28 cellular contexts compared by ENCODE assay signal in genomic region chr7:35860664-35861063, GRCh38. TPM values are rescaled to one million over a fixed set of nuclear protein-coding genes. Genes with fewer than 3 reads are reported as not detected.
DNase-seq lines count a peak whose midpoint lies in the region; ATAC-seq, FAIRE-seq and TF ChIP-seq lines count a peak whose summit lies in the region.
"Had no signal": no experiment of that assay in that cellular context is flagged by ENCODE, and none has a peak within 500 bp of the region (broad histone marks: within the 10 kb centered on the region; RNA-seq: fewer than 3 reads in every experiment).

No MANE protein-coding gene starts in this region.

- no peak for DNase-seq in activated naive CD8-positive, alpha-beta T cell treated with anti-CD3 and anti-CD28 coated beads for 36 hours
- DNase-seq in naive thymus-derived CD4-positive, alpha-beta T cell, result no peak
- DNase-seq in RCC 7860 (ENCODE audit: low spot score), result no peak
- no peak for DNase-seq in H4 (ENCODE audit: low spot score)
- DNase-seq in putamen (ENCODE audit: low spot score), result no peak
- DNase-seq: AML-193; C1 segment of cervical spinal cord; CD8-positive, alpha-beta memory T cell; DMS 273 treated with DMSO at 0.1 percent for 48 hours; DMS79; EL; GDM1; GOT3; NCI-H1048; NCI-H1417; NCI-H1694; NCI-H2029 treated with DMSO at 0.1 percent for 48 hours; NCI-H2227 treated with DMSO at 0.1 percent for 48 hours; NCI-H526 treated with DMSO at 0.1 percent for 48 hours; SHP77 had no signal

- no peak for ATAC-seq in naive thymus-derived CD4-positive, alpha-beta T cell
- ATAC-seq: A549, HCT116 had no signal

- peaks cover 54% of the 10 kb centered on the region for H3K4me1 Mint-ChIP-seq in activated naive CD8-positive, alpha-beta T cell (ENCODE audit: low read depth)
- peaks cover 40% of the 10 kb centered on the region for H3K4me1 Mint-ChIP-seq in activated naive CD8-positive, alpha-beta T cell treated with anti-CD3 and anti-CD28 coated beads for 36 hours
- H3K4me1 Mint-ChIP-seq in naive thymus-derived CD4-positive, alpha-beta T cell, result peaks cover 23 to 79% (median 63%) of the 10 kb centered on the region in 7 donors

- no peaks in the 10 kb centered on the region for H3K27me3 Mint-ChIP-seq in activated naive CD8-positive, alpha-beta T cell
- no peaks in the 10 kb centered on the region for H3K27me3 Mint-ChIP-seq in activated naive CD8-positive, alpha-beta T cell treated with anti-CD3 and anti-CD28 coated beads for 36 hours
- no peaks in the 10 kb centered on the region for H3K27me3 Mint-ChIP-seq in naive thymus-derived CD4-positive, alpha-beta T cell
- H3K27me3 Mint-ChIP-seq: CD8-positive, alpha-beta memory T cell; IgD-negative memory B cell had no signal

- peaks cover 3% of the 10 kb centered on the region for H3K9me3 Mint-ChIP-seq in activated naive CD8-positive, alpha-beta T cell (ENCODE audit: low read depth)
- no peaks in the 10 kb centered on the region for H3K9me3 Mint-ChIP-seq in activated naive CD8-positive, alpha-beta T cell treated with anti-CD3 and anti-CD28 coated beads for 36 hours
- peaks cover 0 to 4% (median 0%) of the 10 kb centered on the region in 11 donors for H3K9me3 Mint-ChIP-seq in naive thymus-derived CD4-positive, alpha-beta T cell
- H3K9me3 Mint-ChIP-seq: CD8-positive, alpha-beta memory T cell had no signal

- POLR2A ChIA-PET in HEK293 (lab: Yijun Ruan, JAX), result no interaction called here
- POLR2A ChIA-PET in naive thymus-derived CD4-positive, alpha-beta T cell (lab: Charles Lee), result no interaction called here

- H3K27ac ChIP-seq in HEK293 (ENCODE audit: extremely low read depth, low read depth, low read length), result no peak overlapping the region
- H3K27ac ChIP-seq in naive thymus-derived CD4-positive, alpha-beta T cell (ENCODE audit: low read depth, low read length), result no peak overlapping the region
- H3K27ac ChIP-seq: A549, HL-60, RWPE1 had no signal

- peak overlapping the region; percentile 42 for H3K27ac Mint-ChIP-seq in activated naive CD8-positive, alpha-beta T cell
- H3K27ac Mint-ChIP-seq in activated naive CD8-positive, alpha-beta T cell treated with anti-CD3 and anti-CD28 coated beads for 36 hours, result no peak overlapping the region
- peak overlapping the region in 7 of 9 donors; percentile 10 to 75 (median 42) for H3K27ac Mint-ChIP-seq in naive thymus-derived CD4-positive, alpha-beta T cell

- H3K36me3 Mint-ChIP-seq in activated naive CD8-positive, alpha-beta T cell, result peaks cover 12% of the 10 kb centered on the region
- H3K36me3 Mint-ChIP-seq in activated naive CD8-positive, alpha-beta T cell treated with anti-CD3 and anti-CD28 coated beads for 36 hours, result peaks cover 32% of the 10 kb centered on the region
- H3K36me3 Mint-ChIP-seq in naive thymus-derived CD4-positive, alpha-beta T cell, result peaks cover 5 to 39% (median 25%) of the 10 kb centered on the region in 5 donors

- FAIRE-seq in RCC 7860 (lab: Jason Lieb, UNC), result no peak
- FAIRE-seq: A549, GM12878 had no signal

- no peak overlapping the region for H3K4me3 Mint-ChIP-seq in activated naive CD8-positive, alpha-beta T cell
- H3K4me3 Mint-ChIP-seq in activated naive CD8-positive, alpha-beta T cell treated with anti-CD3 and anti-CD28 coated beads for 36 hours, result no peak overlapping the region
- H3K4me3 Mint-ChIP-seq in naive thymus-derived CD4-positive, alpha-beta T cell, result peak overlapping the region in 1 of 10 donors; percentile 22
- H3K4me3 Mint-ChIP-seq: IgD-negative memory B cell had no signal

- H3K27me3 ChIP-seq in naive thymus-derived CD4-positive, alpha-beta T cell (ENCODE audit: control insufficient read depth in 2 of 2, insufficient read depth in 2 of 2, low read length in 2 of 2), result no peaks in the 10 kb centered on the region

- H3K4me1 ChIP-seq in HEK293 (ENCODE audit: control insufficient read depth, insufficient read depth, low read length), result no peaks in the 10 kb centered on the region; the same call in 1 of the 2 replicates
- H3K4me1 ChIP-seq in naive thymus-derived CD4-positive, alpha-beta T cell (ENCODE audit: control insufficient read depth in 2 of 2, insufficient read depth in 2 of 2, low read length in 2 of 2), result peaks cover 0 to 6% of the 10 kb centered on the region in 2 donors

- H3K4me3 ChIP-seq in HEK293 (ENCODE audit: low read depth, low read length), result no peak overlapping the region
- no peak overlapping the region for H3K4me3 ChIP-seq in naive thymus-derived CD4-positive, alpha-beta T cell (ENCODE audit: low read length)
- H3K4me3 ChIP-seq: A549, GM12878 had no signal

- peaks cover 3 to 4% of the 10 kb centered on the region in 2 experiments; a peak in 2 of 3 replicates for H3K36me3 ChIP-seq in HEK293 (ENCODE audit: control insufficient read depth in 2 of 2, insufficient read depth in 1 of 2, low read length in 2 of 2)
- H3K36me3 ChIP-seq in naive thymus-derived CD4-positive, alpha-beta T cell (ENCODE audit: control insufficient read depth in 2 of 3, insufficient read depth in 3 of 3, low read length in 3 of 3), result peaks cover 0 to 14% (median under 1%) of the 10 kb centered on the region in 3 experiments

- intact Hi-C loops in naive thymus-derived CD4-positive, alpha-beta T cell (cut with micrococcal nuclease), result no loop called here

- no peaks in the 10 kb centered on the region for H3K9me3 ChIP-seq in HEK293 (ENCODE audit: control insufficient read depth, insufficient read depth, low read depth, low read length)
- H3K9me3 ChIP-seq in naive thymus-derived CD4-positive, alpha-beta T cell (ENCODE audit: control insufficient read depth in 2 of 3, low read length in 3 of 3), result no peaks in the 10 kb centered on the region

- CTCF ChIA-PET in HEK293 (lab: Yijun Ruan, JAX), result no interaction called here
- CTCF ChIA-PET in naive thymus-derived CD4-positive, alpha-beta T cell (lab: Charles Lee), result no interaction called here

- no peak for TF ChIP-seq CTCF in HEK293 (tag by site-specific recombination; IDR thresholded peaks at IDR 0.05)

TF ChIP-seq in HEK293, 187 proteins besides CTCF, POLR2A, EP300 and RAD21:
- TF ChIP-seq ZBTB48 (tag by site-specific recombination; IDR thresholded peaks at IDR 0.05) (no peak), ZNF558 (tag by site-specific recombination; IDR thresholded peaks at IDR 0.05) (peak; percentile 97)
TF ChIP-seq in HEK293: peak in this region for 1.

RNA-seq across cellular contexts. Expression of gene SEPTIN7, which starts 59.8 kb away (rescaled TPM):
- total RNA-seq in activated naive CD8-positive, alpha-beta T cell treated with anti-CD3 and anti-CD28 coated beads for 36 hours, result 100 to 1,000 TPM; 245 to 256 TPM
- 100 to 1,000 TPM; 174 to 235 (median 193) TPM for total RNA-seq in naive thymus-derived CD4-positive, alpha-beta T cell
- polyA plus RNA-seq in naive thymus-derived CD4-positive, alpha-beta T cell, result 100 to 1,000 TPM; 405 to 566 TPM
- 499 and 579 TPM in 2 replicates for total RNA-seq in H4 (2014; rRNA removed; shearing (Covaris generic))
